In the genomic region with DNA sequence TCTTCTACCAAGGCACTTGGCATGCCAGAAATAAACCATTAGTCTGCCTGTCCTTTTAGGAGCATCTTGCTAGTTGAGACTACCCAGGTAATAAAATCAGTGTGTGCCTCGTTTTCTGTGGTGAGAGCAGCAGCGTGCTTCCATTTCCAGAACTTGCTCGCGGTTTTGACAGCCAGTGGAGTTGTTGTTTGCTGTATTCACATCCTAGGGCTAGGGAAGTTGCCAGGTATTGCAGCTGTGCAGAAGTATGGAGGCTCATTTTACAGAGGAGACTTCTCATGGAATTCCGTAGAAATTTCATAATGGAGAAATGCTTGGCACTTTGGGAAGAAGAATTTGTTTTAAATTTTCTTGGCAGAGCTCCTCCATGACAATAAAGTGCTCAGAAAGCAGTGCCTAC, we compare ENCODE assay signal across 26 cellular contexts.
"Had no signal": no experiment of that assay in that cellular context is flagged by ENCODE, and none has a peak within 500 bp of the region (broad histone marks: within the 10 kb centered on the region; RNA-seq: fewer than 3 reads in every experiment).

No MANE protein-coding gene starts in this region.

- H3K4me3 ChIP-seq: esophagus muscularis mucosa, gastroesophageal sphincter, hepatocyte, mucosa of descending colon, pancreas, right atrium auricular region, skin epidermis, thyroid gland, upper lobe of left lung, vagina had no signal

- H2AFZ ChIP-seq: hepatocyte had no signal

- DNase-seq: activated CD4-positive, alpha-beta T cell treated with anti-CD3 and anti-CD28 coated beads for 36 hours; activated CD4-positive, CD25-positive, alpha-beta regulatory T cell; activated CD8-positive, alpha-beta memory T cell treated with anti-CD3 and anti-CD28 coated beads, Interleukin-2, amount 10 ng/mL, durations not matched to agents 7 days and 5 days; activated CD8-positive, alpha-beta T cell treated with anti-CD3 and anti-CD28 coated beads, Interleukin-2, amount 10 ng/mL, durations not matched to agents 7 days and 5 days; activated naive CD4-positive, alpha-beta T cell; activated T-cell treated with anti-CD3 and anti-CD28 coated beads for 4 hours; activated T-cell treated with anti-CD3 and anti-CD28 coated beads, Interleukin-2, amount 50 U/mL, for 72 hours; endodermal cell; left ventricle myocardium superior; naive B cell; pancreas; stimulated activated CD4-positive, alpha-beta T cell treated with anti-CD3 and anti-CD28 coated beads, Interleukin-12 subunit alpha, Interleukin-12 subunit beta, amount 100 ng/mL, for 4 hours; stimulated activated CD4-positive, alpha-beta T cell treated with anti-CD3 and anti-CD28 coated beads, Interleukin-4, amount 100 ng/mL, for 1 hour; stimulated activated naive CD8-positive, alpha-beta T cell treated with anti-CD3 and anti-CD28 coated beads, Interleukin-15, amount 100 ng/mL, for 72 hours; thyroid gland; upper lobe of left lung had no signal

- H3K36me3 ChIP-seq: esophagus muscularis mucosa, gastroesophageal sphincter, pancreas, right atrium auricular region, thyroid gland, upper lobe of left lung, vagina had no signal

- H3K79me2 ChIP-seq: hepatocyte had no signal

- H3K4me1 ChIP-seq: pancreas, right atrium auricular region, thyroid gland, upper lobe of left lung, vagina had no signal

- H3K27ac ChIP-seq: esophagus muscularis mucosa, gastroesophageal sphincter, hepatocyte, pancreas, right atrium auricular region, skin epidermis, thyroid gland, upper lobe of left lung, vagina had no signal

- FAIRE-seq: bronchial epithelial cell, keratinocyte, pancreas had no signal

- H3K27me3 ChIP-seq: esophagus muscularis mucosa, gastroesophageal sphincter, hepatocyte, pancreas, right atrium auricular region, thyroid gland, upper lobe of left lung, vagina had no signal

- H3K4me2 ChIP-seq: hepatocyte had no signal

- ATAC-seq: activated CD4-positive, alpha-beta T cell treated with anti-CD3 and anti-CD28 coated beads for 36 hours; activated CD8-positive, alpha-beta memory T cell treated with anti-CD3 and anti-CD28 coated beads, Interleukin-2, amount 10 ng/mL, durations not matched to agents 7 days and 5 days; activated CD8-positive, alpha-beta T cell treated with anti-CD3 and anti-CD28 coated beads, Interleukin-2, amount 10 ng/mL, durations not matched to agents 7 days and 5 days; activated naive CD4-positive, alpha-beta T cell treated with anti-CD3 and anti-CD28 coated beads, Interleukin-2, amount 50 U/mL, for 72 hours; activated T-cell treated with anti-CD3 and anti-CD28 coated beads, Interleukin-2, amount 50 U/mL, for 72 hours; gastroesophageal sphincter; mucosa of descending colon; stimulated activated naive CD8-positive, alpha-beta T cell treated with anti-CD3 and anti-CD28 coated beads, Interleukin-15, amount 100 ng/mL, for 72 hours had no signal

- H3K9me3 ChIP-seq: esophagus muscularis mucosa, gastroesophageal sphincter, mucosa of descending colon, pancreas, right atrium auricular region, thyroid gland, upper lobe of left lung, vagina had no signal
